In the genomic region with DNA sequence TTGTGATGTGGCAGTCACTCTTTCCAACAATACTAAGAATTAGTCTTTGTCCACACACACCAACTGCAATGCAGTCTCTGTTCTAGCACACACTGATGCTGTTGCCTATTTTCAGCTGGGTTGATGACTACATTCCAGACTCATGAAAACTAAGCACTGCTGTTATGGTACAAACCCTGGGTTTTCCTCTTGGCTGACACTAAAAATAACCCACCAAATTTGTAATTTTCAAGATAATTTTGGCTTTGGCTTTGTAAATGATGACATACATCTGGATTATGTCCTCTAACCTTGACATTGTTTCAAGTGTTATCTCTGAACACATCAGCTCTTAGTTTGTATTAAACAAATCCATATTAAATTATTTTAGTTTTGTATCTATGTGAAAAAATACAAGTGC, we compare ENCODE assay signal across 16 cellular contexts.
A peak's percentile ranks its signal among the peaks of the same experiment; 100 is the strongest.
DNase-seq lines count a peak whose midpoint lies in the region; ATAC-seq and TF ChIP-seq lines count a peak whose summit lies in the region.
"Had no signal": no experiment of that assay in that cellular context is flagged by ENCODE, and none has a peak within 500 bp of the region (broad histone marks: within the 10 kb centered on the region; RNA-seq: fewer than 3 reads in every experiment).

No MANE protein-coding gene starts in this region.

- peaks cover 4% of the 10 kb centered on the region for H3K9me3 Mint-ChIP-seq in activated T-helper 17 cell treated with anti-CD3 and anti-CD28 coated beads, Interleukin-2, amount 50 U/mL, for 72 hours
- H3K9me3 Mint-ChIP-seq: activated naive CD4-positive, alpha-beta T cell treated with anti-CD3 and anti-CD28 coated beads, Interleukin-2, amount 50 U/mL, for 24 hours; stimulated activated naive CD8-positive, alpha-beta T cell treated with anti-CD3 and anti-CD28 coated beads, Interleukin-15, amount 100 ng/mL, for 72 hours had no signal

- H3K4me3 Mint-ChIP-seq in activated T-helper 17 cell treated with anti-CD3 and anti-CD28 coated beads, Interleukin-2, amount 50 U/mL, for 72 hours: no peak overlapping the region
- H3K4me3 Mint-ChIP-seq: activated naive CD4-positive, alpha-beta T cell treated with anti-CD3 and anti-CD28 coated beads, Interleukin-2, amount 50 U/mL, for 24 hours; stimulated activated naive CD8-positive, alpha-beta T cell treated with anti-CD3 and anti-CD28 coated beads, Interleukin-15, amount 100 ng/mL, for 72 hours had no signal

- peaks cover 3% of the 10 kb centered on the region for H3K27me3 Mint-ChIP-seq in activated T-helper 17 cell treated with anti-CD3 and anti-CD28 coated beads, Interleukin-2, amount 50 U/mL, for 72 hours
- H3K27me3 Mint-ChIP-seq: activated naive CD4-positive, alpha-beta T cell treated with anti-CD3 and anti-CD28 coated beads, Interleukin-2, amount 50 U/mL, for 24 hours had no signal

- intact Hi-C loops in right cardiac atrium (cut with DNase I): no loop called here

- no peak overlapping the region for H3K27ac Mint-ChIP-seq in activated T-helper 17 cell treated with anti-CD3 and anti-CD28 coated beads, Interleukin-2, amount 50 U/mL, for 72 hours
- H3K27ac Mint-ChIP-seq: activated naive CD4-positive, alpha-beta T cell treated with anti-CD3 and anti-CD28 coated beads, Interleukin-2, amount 50 U/mL, for 24 hours had no signal

- H3K36me3 Mint-ChIP-seq in activated T-helper 17 cell treated with anti-CD3 and anti-CD28 coated beads, Interleukin-2, amount 50 U/mL, for 72 hours (ENCODE audit: low read depth): no peaks in the 10 kb centered on the region
- H3K36me3 Mint-ChIP-seq: activated naive CD4-positive, alpha-beta T cell treated with anti-CD3 and anti-CD28 coated beads, Interleukin-2, amount 50 U/mL, for 24 hours had no signal

- H3K9me3 ChIP-seq in right cardiac atrium (ENCODE audit: control insufficient read depth, low read length): no peaks in the 10 kb centered on the region
- H3K9me3 ChIP-seq: neutrophil had no signal

- no peaks in the 10 kb centered on the region for H3K27me3 ChIP-seq in right cardiac atrium (ENCODE audit: control insufficient read depth, insufficient read depth)
- H3K27me3 ChIP-seq: neutrophil had no signal

- TF ChIP-seq CTCF in fibroblast of villous mesenchyme (IDR thresholded peaks at IDR 0.05; ENCODE audit: insufficient read depth, low read depth, low read length): no peak

- no peaks in the 10 kb centered on the region for H3K4me1 ChIP-seq in right cardiac atrium (ENCODE audit: control insufficient read depth, insufficient read depth, low read length)

- ATAC-seq in activated T-helper 17 cell treated with anti-CD3 and anti-CD28 coated beads, Interleukin-2, amount 50 U/mL, for 72 hours (replicated peaks): no peak
- no peak for ATAC-seq in right cardiac atrium
- ATAC-seq: stimulated activated naive CD8-positive, alpha-beta T cell treated with anti-CD3 and anti-CD28 coated beads, Interleukin-15, amount 100 ng/mL, for 72 hours had no signal

- DNase-seq in GM03348 (ENCODE audit: low spot score) (peak; percentile 49), amniotic epithelial cell (ENCODE audit: low read depth) (peak; percentile 78), fibroblast of villous mesenchyme (ENCODE audit: low read depth) (peak; percentile 28), skeletal muscle cell (ENCODE audit: low read depth) (peak; percentile 7), NCI-H1417 treated with DMSO at 0.1 percent for 48 hours (lab: John Stamatoyannopoulos, UW) (no peak), NCI-H146 treated with DMSO at 0.1 percent for 48 hours (lab: John Stamatoyannopoulos, UW; ENCODE audit: unreplicated experiment) (no peak), right cardiac atrium (no peak)
- DNase-seq: activated CD4-positive, CD25-positive, alpha-beta regulatory T cell treated with anti-CD3 and anti-CD28 coated beads, Interleukin-2, amount 50 U/mL, for 72 hours; activated CD8-positive, alpha-beta memory T cell treated with anti-CD3 and anti-CD28 coated beads, Interleukin-2, amount 50 U/mL, for 4 hours; small intestine; stimulated activated naive CD8-positive, alpha-beta T cell treated with anti-CD3 and anti-CD28 coated beads, Interleukin-15, amount 100 ng/mL, for 72 hours had no signal

- peaks cover 4% of the 10 kb centered on the region for H3K4me1 Mint-ChIP-seq in activated T-helper 17 cell treated with anti-CD3 and anti-CD28 coated beads, Interleukin-2, amount 50 U/mL, for 72 hours

- H3K4me3 ChIP-seq in fibroblast of villous mesenchyme (ENCODE audit: low read depth, low read length) (no peak overlapping the region), skeletal muscle cell (ENCODE audit: low read depth, low read length) (no peak overlapping the region), right cardiac atrium (ENCODE audit: low read length) (no peak overlapping the region)

- no peak overlapping the region for H3K27ac ChIP-seq in right cardiac atrium (ENCODE audit: low read length)
- H3K27ac ChIP-seq: C4-2B, neutrophil, RWPE1 had no signal

Comparison
In these comparisons a context has a peak if more than half of its experiments do, and no peak if none do; other contexts are left out.
1. DNase-seq: peak in GM03348 (single experiment), amniotic epithelial cell (single experiment), fibroblast of villous mesenchyme (single experiment) and skeletal muscle cell (single experiment); none in NCI-H1417 treated with DMSO at 0.1 percent for 48 hours (single experiment), NCI-H146 treated with DMSO at 0.1 percent for 48 hours (single experiment) and right cardiac atrium (0 of 3).